In genomic region chr1:100883963-100884362, GRCh38 we compare ENCODE assay signal across 10 cellular contexts. TPM values are rescaled to one million over a fixed set of nuclear protein-coding genes. Genes with fewer than 3 reads are reported as not detected.
A peak's percentile ranks its signal among the peaks of the same experiment; 100 is the strongest.
DNase-seq lines count a peak whose midpoint lies in the region; ATAC-seq and TF ChIP-seq lines count a peak whose summit lies in the region.
"Had no signal": no experiment of that assay in that cellular context is flagged by ENCODE, and none has a peak within 500 bp of the region (broad histone marks: within the 10 kb centered on the region; RNA-seq: fewer than 3 reads in every experiment).

No MANE protein-coding gene starts in this region.

- H3K4me3 ChIP-seq in NB4 (ENCODE audit: low read depth, low read length): no peak overlapping the region
- H3K4me3 ChIP-seq in neural cell (ENCODE audit: low read length): no peak overlapping the region
- H3K4me3 ChIP-seq in spleen: no peak overlapping the region
- H3K4me3 ChIP-seq: ovary had no signal

- TF ChIP-seq CTCF in NB4 (IDR thresholded peaks at IDR 0.05; ENCODE audit: low read depth, low read length) (no peak), neural cell (IDR thresholded peaks at IDR 0.05; ENCODE audit: poor library complexity, severe bottlenecking) (peak; percentile 55), spleen (IDR thresholded peaks at IDR 0.05 in 8 of 11, conservative IDR thresholded peaks at IDR 0.05 in 3 of 11) (no peak)

- H3K9me3 Mint-ChIP-seq in activated T-cell treated with anti-CD3 and anti-CD28 coated beads, Interleukin-2, amount 50 U/mL, for 4 hours: peaks cover 4% of the 10 kb centered on the region

- no peaks in the 10 kb centered on the region for H3K79me2 ChIP-seq in neural cell (replicated peaks; ENCODE audit: insufficient read depth, low read length)

- TF ChIP-seq EP300 in neural cell (conservative IDR thresholded peaks at IDR 0.05; ENCODE audit: poor library complexity, severe bottlenecking): no peak

- H3K9ac ChIP-seq in neural cell (ENCODE audit: low read length): no peak overlapping the region

- peak; percentile 26 for TF ChIP-seq RAD21 in neural cell (conservative IDR thresholded peaks at IDR 0.05)

- DNase-seq in Daoy (ENCODE audit: low read depth) (peak; percentile 74), NB4 (ENCODE audit: low read depth) (peak; percentile 12), T47D (ENCODE audit: low read depth in 1 of 2, low spot score in 1 of 2) (peak; percentile 4 to 31), NCI-H526 (lab: John Stamatoyannopoulos, UW) (no peak), spleen (no peak)
- no peak for DNase-seq in activated T-cell treated with anti-CD3 and anti-CD28 coated beads, Interleukin-2, amount 50 U/mL, for 4 hours
- DNase-seq: NCI-H1417 treated with DMSO at 0.1 percent for 48 hours, ovary had no signal

- TF ChIP-seq POLR2A in NB4 (IDR thresholded peaks at IDR 0.05; ENCODE audit: extremely low read depth, insufficient read length) (no peak), spleen (IDR thresholded peaks at IDR 0.05) (no peak)

- H3K36me3 Mint-ChIP-seq in activated T-cell treated with anti-CD3 and anti-CD28 coated beads, Interleukin-2, amount 50 U/mL, for 4 hours (ENCODE audit: insufficient read depth): peaks cover 4% of the 10 kb centered on the region

- H3F3A ChIP-seq in neural cell (ENCODE audit: insufficient read depth, low read length, poor library complexity, severe bottlenecking): no peaks in the 10 kb centered on the region

- H3K9me2 ChIP-seq in neural cell (ENCODE audit: insufficient read depth, low read length): no peaks in the 10 kb centered on the region

- no peak overlapping the region for H3K4me2 ChIP-seq in neural cell (ENCODE audit: low read length)

- peaks cover 2% of the 10 kb centered on the region for H3K27me3 Mint-ChIP-seq in activated T-cell treated with anti-CD3 and anti-CD28 coated beads, Interleukin-2, amount 50 U/mL, for 4 hours (ENCODE audit: low read depth)

- H4K20me1 ChIP-seq in neural cell (ENCODE audit: insufficient read depth): no peaks in the 10 kb centered on the region

- in situ Hi-C loops in T47D (cut with HindIII; ENCODE audit: low pct_unique_long_range_greater_than_20kb, low sequenced_read_pairs): no loop called here

- H3K9me3 ChIP-seq in neural cell (ENCODE audit: low read length) (no peaks in the 10 kb centered on the region), spleen (peaks cover 0 to 4% (median under 1%) of the 10 kb centered on the region in 8 donors)
- H3K9me3 ChIP-seq: ovary had no signal

- no peak overlapping the region for H3K27ac ChIP-seq in neural cell (ENCODE audit: low read length)
- H3K27ac ChIP-seq in spleen: no peak overlapping the region
- H3K27ac ChIP-seq: ovary had no signal

- H3K4me1 ChIP-seq in spleen: peaks cover 0 to 7% (median 0%) of the 10 kb centered on the region in 6 donors

- H3K4me1 Mint-ChIP-seq in activated T-cell treated with anti-CD3 and anti-CD28 coated beads, Interleukin-2, amount 50 U/mL, for 4 hours (ENCODE audit: low read depth): peaks cover 2% of the 10 kb centered on the region

- intact Hi-C loops in spleen (cut with DNase I; ENCODE audit: low total_unique reads): no loop called here

- H3K36me3 ChIP-seq in neural cell (ENCODE audit: insufficient read depth, low read length) (no peaks in the 10 kb centered on the region), spleen (no peaks in the 10 kb centered on the region)
- H3K36me3 ChIP-seq: ovary had no signal

- no peak for ATAC-seq in HG02623 (IDR thresholded peaks at IDR 0.05; ENCODE audit: unreplicated experiment)
- no peak for ATAC-seq in activated T-cell treated with anti-CD3 and anti-CD28 coated beads, Interleukin-2, amount 50 U/mL, for 4 hours

- no peak overlapping the region for H2AFZ ChIP-seq in neural cell (ENCODE audit: low read depth, low read length)

- WGBS in spleen, 5 donors: 69 to 80% (median 73%) methylated on average over 4 of the region's 4 CpGs

- no peaks in the 10 kb centered on the region for H3K27me3 ChIP-seq in neural cell (ENCODE audit: insufficient read depth, low read depth, low read length)
- H3K27me3 ChIP-seq in spleen (replicated peaks in 1 of 7): no peaks in the 10 kb centered on the region
- H3K27me3 ChIP-seq: ovary had no signal

- no peak overlapping the region for H3K4me3 Mint-ChIP-seq in activated T-cell treated with anti-CD3 and anti-CD28 coated beads, Interleukin-2, amount 50 U/mL, for 4 hours

TF ChIP-seq in neural cell, 6 proteins besides CTCF, POLR2A, EP300 and RAD21:
- no peak for TF ChIP-seq REST (IDR thresholded peaks at IDR 0.05; ENCODE audit: borderline replicate concordance)
- TF ChIP-seq POLR2AphosphoS5 (IDR thresholded peaks at IDR 0.05): peak; percentile 66
- TF ChIP-seq SMC3 (conservative IDR thresholded peaks at IDR 0.05; ENCODE audit: poor library complexity): peak; percentile 36
- no peak for TF ChIP-seq TAF1 (IDR thresholded peaks at IDR 0.05; ENCODE audit: low read depth)

RNA-seq across cellular contexts. Expression of gene EXTL2, which starts 10.7 kb away (rescaled TPM):
- 26.3 and 29.3 TPM in 2 replicates for total RNA-seq in Daoy (2014; rRNA removed; shearing (Covaris generic))
- polyA plus RNA-seq in neural cell: 33.9 and 34.2 TPM in 2 replicates
- 28.0 and 34.6 TPM in 2 replicates for polyA minus RNA-seq in neural cell
- 10 to 100 TPM in 2 of 7 donors, 1 to 10 TPM in 5; 5.9 to 14.1 (median 8.8) TPM for total RNA-seq in spleen
- 1 to 10 TPM; 5.0 to 6.3 (median 5.4) TPM for polyA plus RNA-seq in spleen
- 1 to 10 TPM; 4.5 to 6.0 (median 5.8) TPM for total RNA-seq in activated T-cell treated with anti-CD3 and anti-CD28 coated beads, Interleukin-2, amount 50 U/mL, for 4 hours

RNA-seq across cellular contexts. Expression of gene SLC30A7, which starts 11.9 kb away (rescaled TPM):
- total RNA-seq in Daoy (2014; rRNA removed; shearing (Covaris generic)): 69.5 and 70.4 TPM in 2 replicates
- polyA plus RNA-seq in neural cell (19.8 and 20.8 TPM in 2 replicates), spleen (1 to 10 TPM; 4.2 to 4.9 (median 4.6) TPM)
- 36.5 and 48.6 TPM in 2 replicates for polyA minus RNA-seq in neural cell
- total RNA-seq in spleen: 10 to 100 TPM; 32.8 to 44.5 (median 39.1) TPM
- total RNA-seq in activated T-cell treated with anti-CD3 and anti-CD28 coated beads, Interleukin-2, amount 50 U/mL, for 4 hours: 10 to 100 TPM; 37.7 to 48.9 (median 46.3) TPM

Comparison
In these comparisons a context has a peak if more than half of its experiments do, and no peak if none do; other contexts are left out.
1. DNase-seq: peak in Daoy (single experiment), NB4 (single experiment) and T47D (2 of 2); none in NCI-H526 (0 of 2), spleen (single experiment) and activated T-cell treated with anti-CD3 and anti-CD28 coated beads, Interleukin-2, amount 50 U/mL, for 4 hours (single experiment).